Comparison of ENCODE assay signal across 1 cellular context in genomic region chr1:164602480-164603093, GRCh38.
TF ChIP-seq lines count a peak whose summit lies in the region.

No MANE protein-coding gene starts in this region.

TF ChIP-seq in HEK293, 187 proteins besides CTCF, POLR2A, EP300 and RAD21 (continued from another document):
- peak; percentile 77 for TF ChIP-seq ZNF366 (tag by site-specific recombination; conservative IDR thresholded peaks at IDR 0.05)
- peak; percentile 61; the same call in 1 of the 2 replicates for TF ChIP-seq PATZ1 (tag by site-specific recombination; IDR thresholded peaks at IDR 0.05)
- TF ChIP-seq WT1 (tag by site-specific recombination; IDR thresholded peaks at IDR 0.05), result peak; percentile 52; the same call in 1 of the 2 replicates
- TF ChIP-seq ZNF654 (tag by site-specific recombination; IDR thresholded peaks at IDR 0.05; ENCODE audit: low read depth), result peak; percentile 18
- TF ChIP-seq ZNF341 (tag by site-specific recombination; IDR thresholded peaks at IDR 0.05; ENCODE audit: low read depth), result peak; percentile 72
- 0 out of 2 replicates have a peak, but pooled peaks have one; percentile 26 for TF ChIP-seq OSR2 (tag by site-specific recombination; IDR thresholded peaks at IDR 0.05)
- TF ChIP-seq MZF1 (tag by site-specific recombination; IDR thresholded peaks at IDR 0.05; ENCODE audit: borderline replicate concordance), result peak; percentile 22; the same call in 1 of the 2 replicates
- TF ChIP-seq PRDM4 (tag by site-specific recombination; IDR thresholded peaks at IDR 0.05), result peak; percentile 69
- no peak for TF ChIP-seq ATF2 (tag by site-specific recombination; IDR thresholded peaks at IDR 0.05; ENCODE audit: low read depth)
- TF ChIP-seq IKZF3 (tag by site-specific recombination; IDR thresholded peaks at IDR 0.05), result peak; percentile 84
